Comparison of ENCODE assay signal across 9 cellular contexts in the genomic region with DNA sequence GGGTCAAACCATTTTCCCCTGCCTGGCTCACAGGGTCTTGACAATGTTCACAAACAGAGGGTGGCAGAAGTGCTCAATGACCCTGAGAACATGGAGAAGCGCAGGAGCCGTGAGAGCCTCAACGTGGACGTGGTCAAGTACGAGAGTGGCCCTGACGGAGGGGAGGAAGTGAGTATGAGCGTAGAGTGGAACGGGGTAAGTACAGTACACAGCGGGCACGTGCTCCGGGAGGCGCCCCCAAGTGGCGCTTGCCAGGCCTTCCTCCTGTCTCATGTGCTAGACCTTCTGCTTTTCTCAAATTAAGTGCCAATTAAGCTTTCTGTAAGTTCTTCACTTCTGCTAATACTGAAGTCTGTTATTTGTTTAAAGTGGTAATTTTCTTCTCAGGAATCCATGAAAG. TPM values are rescaled to one million over a fixed set of nuclear protein-coding genes. Genes with fewer than 3 reads are reported as not detected.
A peak's percentile ranks its signal among the peaks of the same experiment; 100 is the strongest.
DNase-seq lines count a peak whose midpoint lies in the region; ATAC-seq, FAIRE-seq and TF ChIP-seq lines count a peak whose summit lies in the region.
"Had no signal": no experiment of that assay in that cellular context is flagged by ENCODE, and none has a peak within 500 bp of the region (broad histone marks: within the 10 kb centered on the region; RNA-seq: fewer than 3 reads in every experiment).

No MANE protein-coding gene starts in this region.

- peak; percentile 53 for TF ChIP-seq CTCF in C4-2B (conservative IDR thresholded peaks at IDR 0.05)

- DNase-seq in NCI-H2227 (lab: John Stamatoyannopoulos, UW; ENCODE audit: unreplicated experiment) (peak; percentile 40), activated T-cell treated with anti-CD3 and anti-CD28 coated beads for 48 hours (ENCODE audit: low read depth) (peak; percentile 34), glomerular endothelial cell (ENCODE audit: extremely low read depth, low read depth, low spot score) (peak; percentile 5), urothelium cell line (ENCODE audit: low spot score) (no peak), HPDE6-E6E7 (ENCODE audit: extremely low spot score) (no peak)
- peak; percentile 39 to 60 for DNase-seq in stimulated activated CD4-positive, alpha-beta T cell treated with anti-CD3 and anti-CD28 coated beads, Interleukin-2, amount 100 ng/mL, for 24 hours

- no peak overlapping the region for H3K27ac ChIP-seq in C4-2B
- H3K27ac ChIP-seq: neutrophil had no signal

- ATAC-seq in GM19463 (IDR thresholded peaks at IDR 0.05; ENCODE audit: unreplicated experiment): peak; percentile 63

- no peak for FAIRE-seq in urothelium cell line (lab: Jason Lieb, UNC)

RNA-seq across cellular contexts. Expression of gene XRCC3, which starts 35.9 kb away (rescaled TPM):
- total RNA-seq in glomerular endothelial cell: 14.2 and 15.5 TPM in 2 replicates

RNA-seq across cellular contexts. Expression of gene ZFYVE21, which starts 36.3 kb away (rescaled TPM):
- 90.4 and 121 TPM in 2 replicates for total RNA-seq in glomerular endothelial cell

RNA-seq across cellular contexts. Expression of gene KLC1, which starts 50.3 kb away (rescaled TPM):
- total RNA-seq in glomerular endothelial cell: 253 and 368 TPM in 2 replicates

Comparison
In these comparisons a context has a peak if more than half of its experiments do, and no peak if none do; other contexts are left out.
1. DNase-seq: peak in NCI-H2227 (single experiment), activated T-cell treated with anti-CD3 and anti-CD28 coated beads for 48 hours (single experiment), glomerular endothelial cell (single experiment) and stimulated activated CD4-positive, alpha-beta T cell treated with anti-CD3 and anti-CD28 coated beads, Interleukin-2, amount 100 ng/mL, for 24 hours (2 of 2); none in urothelium cell line (single experiment) and HPDE6-E6E7 (single experiment).